Comparison of ENCODE assay signal across 17 cellular contexts in the genomic region with DNA sequence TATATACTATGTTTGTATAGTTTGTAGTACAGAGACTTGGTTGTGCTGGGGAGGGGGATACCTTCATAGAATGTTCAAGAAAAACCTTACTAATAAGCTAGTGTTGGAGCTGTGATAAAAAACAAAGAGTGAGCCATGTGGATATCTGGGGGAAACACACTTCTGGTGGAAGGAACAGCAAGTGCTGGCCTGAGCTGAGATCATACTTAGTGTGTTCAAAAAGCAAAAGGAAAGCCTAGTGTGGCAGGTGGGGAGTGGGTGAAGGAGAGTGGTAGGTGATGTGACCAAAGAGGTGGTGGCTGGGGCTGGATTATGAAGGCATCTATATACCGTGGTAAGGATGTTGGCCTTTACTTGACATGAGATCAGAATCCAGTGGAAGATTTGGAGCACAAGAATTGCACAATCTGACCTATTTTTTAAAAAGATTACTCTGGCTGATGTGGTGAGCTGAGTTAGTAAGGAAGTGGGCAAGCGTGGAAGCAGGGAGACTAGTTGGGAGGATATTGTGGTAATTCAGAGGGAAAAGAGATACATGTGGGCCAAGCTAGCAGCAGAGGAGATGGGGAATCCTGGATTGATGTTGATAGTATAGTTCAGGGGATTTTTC. TPM values are rescaled to one million over a fixed set of nuclear protein-coding genes. Genes with fewer than 3 reads are reported as not detected.
DNase-seq lines count a peak whose midpoint lies in the region; ATAC-seq and TF ChIP-seq lines count a peak whose summit lies in the region.
"Had no signal": no experiment of that assay in that cellular context is flagged by ENCODE, and none has a peak within 500 bp of the region (broad histone marks: within the 10 kb centered on the region; RNA-seq: fewer than 3 reads in every experiment).

No MANE protein-coding gene starts in this region.

- DNase-seq in HT1080 (ENCODE audit: low read depth) (peak; percentile 58), cardiac fibroblast (ENCODE audit: low read depth in 2 of 2) (peak; percentile 41 to 54), left ventricle myocardium inferior (no peak), foreskin melanocyte (no peak), NCI-H526 (lab: John Stamatoyannopoulos, UW) (no peak), cortex of kidney (lab: John Stamatoyannopoulos, UW) (no peak)
- DNase-seq: DMS79; H7; NCI-H1694; NCI-H524; PC-9; stimulated activated CD4-positive, alpha-beta T cell treated with anti-CD3 and anti-CD28 coated beads, Interleukin-12 subunit alpha, Interleukin-12 subunit beta, amount 100 ng/mL, for 4 hours; testis had no signal

- peaks cover 54% of the 10 kb centered on the region for H3K4me1 ChIP-seq in left ventricle myocardium inferior
- H3K4me1 ChIP-seq in skeletal muscle tissue (ENCODE audit: control insufficient read depth in 3 of 3, insufficient read depth in 3 of 3, low read length in 3 of 3), result no peaks in the 10 kb centered on the region
- H3K4me1 ChIP-seq: testis had no signal

- H3K27ac ChIP-seq in left ventricle myocardium inferior (replicated peaks), result peak overlapping the region; percentile 64
- H3K27ac ChIP-seq in skeletal muscle tissue (ENCODE audit: low read depth, low read length), result peak overlapping the region; percentile 43
- H3K27ac ChIP-seq: epithelial cell of prostate, PC-9, testis had no signal

- H3K9ac ChIP-seq in skeletal muscle tissue (ENCODE audit: low read depth in 1 of 3, low read length in 3 of 3), result no peak overlapping the region

- peaks cover 9% of the 10 kb centered on the region for H3K9me3 ChIP-seq in left ventricle myocardium inferior (replicated peaks)
- H3K9me3 ChIP-seq in skeletal muscle tissue (ENCODE audit: control insufficient read depth in 3 of 3, low read length in 3 of 3), result no peaks in the 10 kb centered on the region
- H3K9me3 ChIP-seq: testis had no signal

- no peaks in the 10 kb centered on the region for H3K27me3 ChIP-seq in left ventricle myocardium inferior (ENCODE audit: low read depth)
- no peaks in the 10 kb centered on the region for H3K27me3 ChIP-seq in skeletal muscle tissue (ENCODE audit: control insufficient read depth in 3 of 3, insufficient read depth in 3 of 3, low read length in 3 of 3)
- H3K27me3 ChIP-seq: testis had no signal

- intact Hi-C loops in left ventricle myocardium inferior (cut with micrococcal nuclease), result no loop called here

- no peak for TF ChIP-seq CTCF in cardiac fibroblast (IDR thresholded peaks at IDR 0.05; ENCODE audit: low read depth, low read length)
- TF ChIP-seq CTCF in left ventricle myocardium inferior (IDR thresholded peaks at IDR 0.05; ENCODE audit: borderline replicate concordance), result no peak

- ATAC-seq in GM21528 (IDR thresholded peaks at IDR 0.05; ENCODE audit: low FRiP score, unreplicated experiment), result no peak
- ATAC-seq: K562 had no signal

- H3K36me3 ChIP-seq in left ventricle myocardium inferior (no peaks in the 10 kb centered on the region), skeletal muscle tissue (ENCODE audit: control insufficient read depth in 3 of 3, insufficient read depth in 3 of 3, low read length in 3 of 3) (no peaks in the 10 kb centered on the region)

- H3K4me3 ChIP-seq in cardiac fibroblast (replicated peaks in 1 of 2; ENCODE audit: low read depth in 2 of 2, low read length in 2 of 2) (no peak overlapping the region), left ventricle myocardium inferior (no peak overlapping the region), skeletal muscle tissue (ENCODE audit: low read length in 3 of 3) (no peak overlapping the region)
- H3K4me3 ChIP-seq: K562, PC-9, testis had no signal

RNA-seq across cellular contexts. Expression of gene PALM2AKAP2, which starts 26.6 kb away (rescaled TPM):
- 3.2 and 6.3 TPM in 2 replicates for total RNA-seq in HT1080 (2014; rRNA removed; shearing (Covaris generic))
- 2.5 and 4.7 TPM in 2 replicates for polyA plus RNA-seq in HT1080 (2015; cell fraction: cytosol; rRNA removed)
- polyA plus RNA-seq in HT1080 (2015; cell fraction: nucleus; rRNA removed), result 5.6 and 5.9 TPM in 2 replicates
- total RNA-seq in left ventricle myocardium inferior (90.2 TPM), skeletal muscle tissue (24.0 TPM)
- total RNA-seq: K562 had no signal
- polyA plus RNA-seq: K562 had no signal

Comparison
In these comparisons a context has a peak if more than half of its experiments do, and no peak if none do; other contexts are left out.
1. DNase-seq: peak in HT1080 (single experiment) and cardiac fibroblast (2 of 2); none in left ventricle myocardium inferior (single experiment), foreskin melanocyte (single experiment), NCI-H526 (0 of 2) and cortex of kidney (single experiment).